Comparison of ENCODE assay signal across 17 cellular contexts in genomic region chr21:38954450-38955059, GRCh38.
A peak's percentile ranks its signal among the peaks of the same experiment; 100 is the strongest.
DNase-seq lines count a peak whose midpoint lies in the region; TF ChIP-seq lines count a peak whose summit lies in the region.
"Had no signal": no experiment of that assay in that cellular context is flagged by ENCODE, and none has a peak within 500 bp of the region (broad histone marks: within the 10 kb centered on the region; RNA-seq: fewer than 3 reads in every experiment).

No MANE protein-coding gene starts in this region.

- H3K4me3 ChIP-seq in liver (ENCODE audit: low read depth in 1 of 3, low read length in 3 of 3) (no peak overlapping the region), ascending aorta (no peak overlapping the region)
- H3K4me3 ChIP-seq: dorsolateral prefrontal cortex, heart left ventricle had no signal

- H3K27me3 ChIP-seq in liver (ENCODE audit: control insufficient read depth in 4 of 4, insufficient read depth in 4 of 4, low read length in 3 of 4) (no peaks in the 10 kb centered on the region), ascending aorta (no peaks in the 10 kb centered on the region)
- H3K27me3 ChIP-seq: dorsolateral prefrontal cortex, heart left ventricle had no signal

- no peak overlapping the region for H3K9ac ChIP-seq in liver (ENCODE audit: low read depth in 1 of 2, low read length in 2 of 2)

- peak; percentile 98 for DNase-seq in DMS153 (lab: John Stamatoyannopoulos, UW)
- peak; percentile 52 for DNase-seq in NCI-H1436 treated with DMSO at 0.1 percent for 48 hours (lab: John Stamatoyannopoulos, UW)
- DNase-seq in NCI-H69 (lab: John Stamatoyannopoulos, UW), result peak; percentile 68
- DNase-seq in ascending aorta (ENCODE audit: low spot score in 2 of 2), result no peak
- DNase-seq in Calu3, result no peak
- no peak for DNase-seq in activated T-helper 1 cell treated with anti-CD3 and anti-CD28 coated beads, Interleukin-12 subunit alpha, Interleukin-12 subunit beta, Interleukin-2, Interleukin-4 antibody, amounts not matched to agents 30 ng/mL and 10 ng/mL and 1 ng/mL, durations not matched to agents 14 hours and 24 hours and 36 hours (ENCODE audit: low spot score)
- no peak for DNase-seq in T-helper 2 cell
- DNase-seq: activated naive CD4-positive, alpha-beta T cell treated with anti-CD3 and anti-CD28 coated beads, Interleukin-2, amount 10 ng/mL, durations not matched to agents 7 days and 5 days; CD4-positive, alpha-beta memory T cell; H9; stimulated activated CD4-positive, alpha-beta T cell treated with anti-CD3 and anti-CD28 coated beads, Interleukin-4, amount 100 ng/mL, for 4 hours; trophoblast cell had no signal

- CTCF ChIA-PET in Calu3 (lab: Charles Lee), result no interaction called here

- H3K9me3 Mint-ChIP-seq in Calu3 (ENCODE audit: low read depth, unreplicated experiment), result peaks cover 3% of the 10 kb centered on the region
- H3K9me3 Mint-ChIP-seq in activated T-helper 1 cell treated with anti-CD3 and anti-CD28 coated beads, Interleukin-12 subunit alpha, Interleukin-12 subunit beta, Interleukin-2, Interleukin-4 antibody, amounts not matched to agents 30 ng/mL and 10 ng/mL and 1 ng/mL, durations not matched to agents 14 hours and 24 hours and 36 hours, result peaks cover 17% of the 10 kb centered on the region
- H3K9me3 Mint-ChIP-seq: activated naive CD4-positive, alpha-beta T cell treated with anti-CD3 and anti-CD28 coated beads, Interleukin-2, amount 10 ng/mL, durations not matched to agents 7 days and 5 days had no signal

- H3K27ac ChIP-seq in liver (ENCODE audit: low read depth in 1 of 2, low read length in 2 of 2), result no peak overlapping the region
- no peak overlapping the region for H3K27ac ChIP-seq in ascending aorta

- no peak overlapping the region for H3K4me3 Mint-ChIP-seq in Calu3 (ENCODE audit: low read depth, unreplicated experiment)
- no peak overlapping the region for H3K4me3 Mint-ChIP-seq in activated T-helper 1 cell treated with anti-CD3 and anti-CD28 coated beads, Interleukin-12 subunit alpha, Interleukin-12 subunit beta, Interleukin-2, Interleukin-4 antibody, amounts not matched to agents 30 ng/mL and 10 ng/mL and 1 ng/mL, durations not matched to agents 14 hours and 24 hours and 36 hours
- H3K4me3 Mint-ChIP-seq: activated naive CD4-positive, alpha-beta T cell treated with anti-CD3 and anti-CD28 coated beads, Interleukin-2, amount 10 ng/mL, durations not matched to agents 7 days and 5 days; brain; CD4-positive, alpha-beta memory T cell; H9; T-helper 1 cell treated with Interleukin-12 subunit alpha and Interleukin-12 subunit beta and Interleukin-4 antibody, amounts not matched to agents 30 μg/mL and 1 μg/mL, for 36 hours had no signal

- H3K36me3 ChIP-seq in liver (ENCODE audit: control insufficient read depth in 4 of 4, insufficient read depth in 3 of 4, low read depth in 1 of 4, low read length in 3 of 4) (no peaks in the 10 kb centered on the region), ascending aorta (no peaks in the 10 kb centered on the region)
- H3K36me3 ChIP-seq: heart left ventricle had no signal

- no peaks in the 10 kb centered on the region for H3K36me3 Mint-ChIP-seq in Calu3 (ENCODE audit: insufficient read depth, unreplicated experiment)
- peaks cover 6% of the 10 kb centered on the region for H3K36me3 Mint-ChIP-seq in activated T-helper 1 cell treated with anti-CD3 and anti-CD28 coated beads, Interleukin-12 subunit alpha, Interleukin-12 subunit beta, Interleukin-2, Interleukin-4 antibody, amounts not matched to agents 30 ng/mL and 10 ng/mL and 1 ng/mL, durations not matched to agents 14 hours and 24 hours and 36 hours (ENCODE audit: low read depth)
- H3K36me3 Mint-ChIP-seq: activated naive CD4-positive, alpha-beta T cell treated with anti-CD3 and anti-CD28 coated beads, Interleukin-2, amount 10 ng/mL, durations not matched to agents 7 days and 5 days; brain; CD4-positive, alpha-beta memory T cell had no signal

- no TSS peak for BruUV-seq in Calu3 (replicated peaks; lab: Mats Ljungman, UMichigan)

- no peak for TF ChIP-seq RAD21 in liver (IDR thresholded peaks at IDR 0.05)

- no peaks in the 10 kb centered on the region for H3K27me3 Mint-ChIP-seq in Calu3 (ENCODE audit: unreplicated experiment)
- H3K27me3 Mint-ChIP-seq in activated T-helper 1 cell treated with anti-CD3 and anti-CD28 coated beads, Interleukin-12 subunit alpha, Interleukin-12 subunit beta, Interleukin-2, Interleukin-4 antibody, amounts not matched to agents 30 ng/mL and 10 ng/mL and 1 ng/mL, durations not matched to agents 14 hours and 24 hours and 36 hours (ENCODE audit: insufficient read depth), result peaks cover 6% of the 10 kb centered on the region

- WGBS in liver, result 77% methylated on average over 5 of the region's 5 CpGs

- intact Hi-C loops in ascending aorta (cut with DNase I), result no loop called here
- intact Hi-C loops in Calu3 (cut with micrococcal nuclease; ENCODE audit: unreplicated experiment), result loop anchor here (5.0 kb wide), 1 partner anchor 37 kb away; no protein-coding TSS in a partner anchor
- intact Hi-C loops in activated T-helper 1 cell treated with anti-CD3 and anti-CD28 coated beads, Interleukin-12 subunit alpha, Interleukin-12 subunit beta, Interleukin-2, Interleukin-4 antibody, amounts not matched to agents 30 ng/mL and 10 ng/mL and 1 ng/mL, durations not matched to agents 14 hours and 24 hours and 36 hours (cut with micrococcal nuclease), result no loop called here

- peaks cover 9 to 31% (median 16%) of the 10 kb centered on the region in 4 donors for H3K4me1 ChIP-seq in liver (ENCODE audit: control insufficient read depth in 4 of 4, insufficient read depth in 4 of 4, low read length in 3 of 4)
- H3K4me1 ChIP-seq in ascending aorta, result peaks cover 0 to 11% of the 10 kb centered on the region in 2 donors

- H3K27ac Mint-ChIP-seq in Calu3 (ENCODE audit: unreplicated experiment), result no peak overlapping the region
- H3K27ac Mint-ChIP-seq in activated T-helper 1 cell treated with anti-CD3 and anti-CD28 coated beads, Interleukin-12 subunit alpha, Interleukin-12 subunit beta, Interleukin-2, Interleukin-4 antibody, amounts not matched to agents 30 ng/mL and 10 ng/mL and 1 ng/mL, durations not matched to agents 14 hours and 24 hours and 36 hours, result no peak overlapping the region
- H3K27ac Mint-ChIP-seq: activated naive CD4-positive, alpha-beta T cell treated with anti-CD3 and anti-CD28 coated beads, Interleukin-2, amount 10 ng/mL, durations not matched to agents 7 days and 5 days; brain; CD4-positive, alpha-beta memory T cell; H9; T-helper 1 cell treated with Interleukin-12 subunit alpha and Interleukin-12 subunit beta and Interleukin-4 antibody, amounts not matched to agents 30 μg/mL and 1 μg/mL, for 36 hours had no signal

- H3K4me1 Mint-ChIP-seq in Calu3 (ENCODE audit: low read depth, unreplicated experiment), result peaks cover 42% of the 10 kb centered on the region
- peaks cover 22% of the 10 kb centered on the region for H3K4me1 Mint-ChIP-seq in activated T-helper 1 cell treated with anti-CD3 and anti-CD28 coated beads, Interleukin-12 subunit alpha, Interleukin-12 subunit beta, Interleukin-2, Interleukin-4 antibody, amounts not matched to agents 30 ng/mL and 10 ng/mL and 1 ng/mL, durations not matched to agents 14 hours and 24 hours and 36 hours (ENCODE audit: low read depth)
- H3K4me1 Mint-ChIP-seq: activated naive CD4-positive, alpha-beta T cell treated with anti-CD3 and anti-CD28 coated beads, Interleukin-2, amount 10 ng/mL, durations not matched to agents 7 days and 5 days; CD4-positive, alpha-beta memory T cell had no signal

- no peaks in the 10 kb centered on the region for H3K9me3 ChIP-seq in liver (ENCODE audit: control insufficient read depth in 4 of 4, low read length in 3 of 4)
- no peaks in the 10 kb centered on the region for H3K9me3 ChIP-seq in ascending aorta

- no peak for TF ChIP-seq CTCF in liver (IDR thresholded peaks at IDR 0.05; ENCODE audit: low read depth, low read length, missing input control)
- no peak for TF ChIP-seq CTCF in ascending aorta (IDR thresholded peaks at IDR 0.05)
- no peak for TF ChIP-seq CTCF in Calu3 (IDR thresholded peaks at IDR 0.05; ENCODE audit: unreplicated experiment)

TF ChIP-seq in liver, 16 proteins besides CTCF, POLR2A, EP300 and RAD21:
- peak; percentile 25 for TF ChIP-seq NR2F2 (IDR thresholded peaks at IDR 0.05)
- TF ChIP-seq JUND (IDR thresholded peaks at IDR 0.05), result no peak

Comparison
In these comparisons a context has a peak if more than half of its experiments do, and no peak if none do; other contexts are left out.
1. DNase-seq: peak in DMS153 (single experiment), NCI-H1436 treated with DMSO at 0.1 percent for 48 hours (single experiment) and NCI-H69 (single experiment); none in ascending aorta (0 of 2), Calu3 (single experiment), activated T-helper 1 cell treated with anti-CD3 and anti-CD28 coated beads, Interleukin-12 subunit alpha, Interleukin-12 subunit beta, Interleukin-2, Interleukin-4 antibody, amounts not matched to agents 30 ng/mL and 10 ng/mL and 1 ng/mL, durations not matched to agents 14 hours and 24 hours and 36 hours (single experiment) and T-helper 2 cell (0 of 5).